ENCODE assay signal across 9 cellular contexts in genomic region chr22:17896552-17896951, GRCh38.
DNase-seq lines count a peak whose midpoint lies in the region; ATAC-seq and TF ChIP-seq lines count a peak whose summit lies in the region.
"Had no signal": no experiment of that assay in that cellular context is flagged by ENCODE, and none has a peak within 500 bp of the region (broad histone marks: within the 10 kb centered on the region; RNA-seq: fewer than 3 reads in every experiment).

No MANE protein-coding gene starts in this region.

- H3K9me3 ChIP-seq in RWPE2 (ENCODE audit: severe bottlenecking): no peaks in the 10 kb centered on the region

- H3K4me1 ChIP-seq in RWPE2 (ENCODE audit: insufficient read depth, poor library complexity, severe bottlenecking): no peaks in the 10 kb centered on the region

- no peaks in the 10 kb centered on the region for H3K27me3 ChIP-seq in RWPE2 (ENCODE audit: insufficient read depth, poor library complexity, severe bottlenecking)

- H3K4me1 Mint-ChIP-seq in neural crest cell: peaks cover 4% of the 10 kb centered on the region
- H3K4me1 Mint-ChIP-seq in activated CD4-positive, alpha-beta T cell treated with anti-CD3 and anti-CD28 coated beads for 36 hours: peaks cover 2% of the 10 kb centered on the region

- peak overlapping the region; percentile 85 for H3K27ac Mint-ChIP-seq in neural crest cell (ENCODE audit: unreplicated experiment)
- H3K27ac Mint-ChIP-seq in activated CD4-positive, alpha-beta T cell treated with anti-CD3 and anti-CD28 coated beads for 36 hours: no peak overlapping the region

- ATAC-seq in RWPE2 (ENCODE audit: low read depth) (0 out of 3 replicates have a peak, but pooled peaks have one; percentile 23), HG02588 (IDR thresholded peaks at IDR 0.05; ENCODE audit: unreplicated experiment) (no peak)
- no peak for ATAC-seq in activated CD4-positive, alpha-beta T cell treated with anti-CD3 and anti-CD28 coated beads for 36 hours

- intact Hi-C loops in activated CD4-positive, alpha-beta T cell treated with anti-CD3 and anti-CD28 coated beads for 36 hours (cut with DNase I, micrococcal nuclease): loop anchor here in 1 of 2 experiments (10.0 kb wide), 1 partner anchor 152 kb away; no protein-coding TSS in a partner anchor

- H3K36me3 ChIP-seq in RWPE2 (ENCODE audit: low read depth): peaks cover 70% of the 10 kb centered on the region

- H3K36me3 Mint-ChIP-seq in neural crest cell (ENCODE audit: low read depth): peaks cover 6% of the 10 kb centered on the region
- H3K36me3 Mint-ChIP-seq in activated CD4-positive, alpha-beta T cell treated with anti-CD3 and anti-CD28 coated beads for 36 hours (ENCODE audit: low read depth): peaks cover 7% of the 10 kb centered on the region

- H3K4me3 ChIP-seq in RWPE2 (ENCODE audit: severe bottlenecking): no peak overlapping the region
- H3K4me3 ChIP-seq in fibroblast of mammary gland (ENCODE audit: control insufficient read depth, low read depth, low read length): no peak overlapping the region

- CTCF ChIA-PET in activated CD4-positive, alpha-beta T cell treated with anti-CD3 and anti-CD28 coated beads for 36 hours (lab: Charles Lee): interaction anchor here (0.7 kb wide), 2 partner anchors 164 to 453 kb away, joined by 3 to 5 read pairs; no protein-coding TSS in a partner anchor

- no peak for DNase-seq in RWPE2 (ENCODE audit: low spot score)
- no peak for DNase-seq in fibroblast of mammary gland (ENCODE audit: low read depth)
- no peak for DNase-seq in neural crest cell (ENCODE audit: low read depth, low spot score)
- no peak for DNase-seq in activated CD4-positive, alpha-beta T cell treated with anti-CD3 and anti-CD28 coated beads for 36 hours
- no peak for DNase-seq in GOT3 (lab: John Stamatoyannopoulos, UW)
- DNase-seq in activated CD4-positive, alpha-beta T cell treated with anti-CD3 and anti-CD28 coated beads, Interleukin-2, amount 50 U/mL, for 4 hours: no peak
- DNase-seq: NCI-H187 had no signal

- peak overlapping the region; percentile 2; the same call in 1 of the 2 replicates for H3K27ac ChIP-seq in C4-2B
- no peak overlapping the region for H3K27ac ChIP-seq in RWPE2 (ENCODE audit: poor library complexity, severe bottlenecking)

- H3K27me3 Mint-ChIP-seq in neural crest cell (ENCODE audit: low read depth): no peaks in the 10 kb centered on the region
- H3K27me3 Mint-ChIP-seq in activated CD4-positive, alpha-beta T cell treated with anti-CD3 and anti-CD28 coated beads for 36 hours: no peaks in the 10 kb centered on the region

- TF ChIP-seq CTCF in C4-2B (conservative IDR thresholded peaks at IDR 0.05) (no peak; the same call in 1 of the 2 replicates), RWPE2 (IDR thresholded peaks at IDR 0.05; ENCODE audit: poor library complexity, severe bottlenecking) (no peak), fibroblast of mammary gland (conservative IDR thresholded peaks at IDR 0.05; ENCODE audit: control insufficient read depth, insufficient read depth, low read depth, low read length) (peak; percentile 30), neural crest cell (conservative IDR thresholded peaks at IDR 0.05) (peak; percentile 48)

- no peaks in the 10 kb centered on the region for H3K9me3 Mint-ChIP-seq in neural crest cell
- H3K9me3 Mint-ChIP-seq in activated CD4-positive, alpha-beta T cell treated with anti-CD3 and anti-CD28 coated beads for 36 hours (ENCODE audit: low read depth): no peaks in the 10 kb centered on the region

- POLR2A ChIA-PET in activated CD4-positive, alpha-beta T cell treated with anti-CD3 and anti-CD28 coated beads for 36 hours (lab: Charles Lee): no interaction called here

- no peak overlapping the region for H3K4me3 Mint-ChIP-seq in neural crest cell
- no peak overlapping the region for H3K4me3 Mint-ChIP-seq in activated CD4-positive, alpha-beta T cell treated with anti-CD3 and anti-CD28 coated beads for 36 hours

Comparison
In these comparisons a context has a peak if more than half of its experiments do, and no peak if none do; other contexts are left out.
1. CTCF ChIP-seq: peak in fibroblast of mammary gland (single experiment) and neural crest cell (single experiment); none in C4-2B (single experiment) and RWPE2 (single experiment).